Comparison of ENCODE assay signal across 8 cellular contexts in genomic region chr7:1569440-1569832, GRCh38. TPM values are rescaled to one million over a fixed set of nuclear protein-coding genes. Genes with fewer than 3 reads are reported as not detected.
DNase-seq lines count a peak whose midpoint lies in the region; ATAC-seq, FAIRE-seq and TF ChIP-seq lines count a peak whose summit lies in the region.

No MANE protein-coding gene starts in this region.

- H3K4me3 Mint-ChIP-seq in CD4-positive, alpha-beta T cell = peak overlapping the region; percentile 87

- peaks cover 5% of the 10 kb centered on the region for H3K79me2 ChIP-seq in neural cell (replicated peaks; ENCODE audit: insufficient read depth, low read length)

- FAIRE-seq in frontal cortex (lab: Jason Lieb, UNC) = no peak

- H3K9ac ChIP-seq in colonic mucosa (ENCODE audit: low read depth in 2 of 2, low read length in 2 of 2) (peak overlapping the region; percentile 87 to 91), neural cell (ENCODE audit: low read length) (peak overlapping the region; percentile 78)

- TF ChIP-seq RAD21 in neural cell (conservative IDR thresholded peaks at IDR 0.05) = no peak

- CTCF ChIA-PET in CD4-positive, alpha-beta T cell (lab: Charles Lee) = interaction anchor here (0.7 kb wide), 1 partner anchor 409 kb away, joined by 3 read pairs; the partner anchor contains the start of gene ZFAND2A

- intact Hi-C loops in CD4-positive, alpha-beta T cell (cut with DNase I, micrococcal nuclease) = loop anchor here in 1 of 2 experiments (1.0 kb wide), 1 partner anchor 65 kb away; the partner anchor contains the start of gene INTS1
- intact Hi-C loops in colonic mucosa (cut with DNase I) = no loop called here

- no peaks in the 10 kb centered on the region for H3K27me3 ChIP-seq in CD4-positive, alpha-beta T cell (ENCODE audit: control insufficient read depth, insufficient read depth, low read length)
- H3K27me3 ChIP-seq in colonic mucosa = no peaks in the 10 kb centered on the region
- H3K27me3 ChIP-seq in neural cell (ENCODE audit: insufficient read depth, low read depth, low read length) = no peaks in the 10 kb centered on the region

- no peak for DNase-seq in CD4-positive, alpha-beta T cell
- DNase-seq in HT1080 (ENCODE audit: low read depth) (peak; percentile 25), colonic mucosa (peak; percentile 33), A172 (ENCODE audit: low spot score) (no peak), frontal cortex (ENCODE audit: low spot score in 2 of 2) (no peak), DMS 273 treated with DMSO at 0.1 percent for 48 hours (lab: John Stamatoyannopoulos, UW) (no peak), glomerular visceral epithelial cell (ENCODE audit: extremely low spot score) (no peak)

- no peak for TF ChIP-seq CTCF in CD4-positive, alpha-beta T cell (IDR thresholded peaks at IDR 0.05)
- no peak for TF ChIP-seq CTCF in colonic mucosa (IDR thresholded peaks at IDR 0.05)
- no peak for TF ChIP-seq CTCF in neural cell (IDR thresholded peaks at IDR 0.05; ENCODE audit: poor library complexity, severe bottlenecking)

- peaks cover 11% of the 10 kb centered on the region for H3K4me1 ChIP-seq in colonic mucosa

- H4K20me1 ChIP-seq in neural cell (ENCODE audit: insufficient read depth) = no peaks in the 10 kb centered on the region

- H3K4me3 ChIP-seq in colonic mucosa = peak overlapping the region; percentile 77
- H3K4me3 ChIP-seq in neural cell (ENCODE audit: low read length) = peak overlapping the region; percentile 80

- peaks cover 23% of the 10 kb centered on the region for H3K4me1 Mint-ChIP-seq in CD4-positive, alpha-beta T cell (ENCODE audit: low read depth)

- H3K9me3 Mint-ChIP-seq in CD4-positive, alpha-beta T cell = no peaks in the 10 kb centered on the region

- H3K4me2 ChIP-seq in neural cell (ENCODE audit: low read length) = no peak overlapping the region

- no peaks in the 10 kb centered on the region for H3F3A ChIP-seq in neural cell (ENCODE audit: insufficient read depth, low read length, poor library complexity, severe bottlenecking)

- peaks cover 17% of the 10 kb centered on the region for H3K36me3 Mint-ChIP-seq in CD4-positive, alpha-beta T cell (ENCODE audit: low read depth)

- ATAC-seq in CD4-positive, alpha-beta T cell (ENCODE audit: poor library complexity) = no peak

- no peak overlapping the region for H2AFZ ChIP-seq in neural cell (ENCODE audit: low read depth, low read length)

- POLR2A ChIA-PET in CD4-positive, alpha-beta T cell (lab: Charles Lee) = interaction anchor here (1.7 kb wide), 1 partner anchor 785 kb away, joined by 8 read pairs; the partner anchor contains the start of gene EIF3B

- no peaks in the 10 kb centered on the region for H3K36me3 ChIP-seq in colonic mucosa
- H3K36me3 ChIP-seq in neural cell (ENCODE audit: insufficient read depth, low read length) = no peaks in the 10 kb centered on the region

- TF ChIP-seq EP300 in neural cell (conservative IDR thresholded peaks at IDR 0.05; ENCODE audit: poor library complexity, severe bottlenecking) = no peak

- no peaks in the 10 kb centered on the region for H3K9me2 ChIP-seq in neural cell (ENCODE audit: insufficient read depth, low read length)

- H3K9me3 ChIP-seq in CD4-positive, alpha-beta T cell (ENCODE audit: control insufficient read depth, low read length) = no peaks in the 10 kb centered on the region
- H3K9me3 ChIP-seq in colonic mucosa = no peaks in the 10 kb centered on the region
- H3K9me3 ChIP-seq in neural cell (ENCODE audit: low read length) = no peaks in the 10 kb centered on the region

- H3K27ac ChIP-seq in CD4-positive, alpha-beta T cell (ENCODE audit: low read depth, low read length) = peak overlapping the region; percentile 83
- H3K27ac ChIP-seq in colonic mucosa = peak overlapping the region; percentile 96
- peak overlapping the region; percentile 49 for H3K27ac ChIP-seq in neural cell (ENCODE audit: low read length)

- peak overlapping the region; percentile 92 for H3K27ac Mint-ChIP-seq in CD4-positive, alpha-beta T cell

- H3K27me3 Mint-ChIP-seq in CD4-positive, alpha-beta T cell = no peaks in the 10 kb centered on the region

TF ChIP-seq in neural cell, 6 proteins besides CTCF, POLR2A, EP300 and RAD21:
- TF ChIP-seq MXI1 (conservative IDR thresholded peaks at IDR 0.05; ENCODE audit: poor library complexity, severe bottlenecking) (no peak), TAF1 (IDR thresholded peaks at IDR 0.05; ENCODE audit: low read depth) (no peak), POLR2AphosphoS5 (IDR thresholded peaks at IDR 0.05) (no peak), SMC3 (conservative IDR thresholded peaks at IDR 0.05; ENCODE audit: poor library complexity) (no peak), REST (IDR thresholded peaks at IDR 0.05; ENCODE audit: borderline replicate concordance) (no peak), EZH2 (IDR thresholded peaks at IDR 0.05; ENCODE audit: borderline replicate concordance, insufficient read depth, low read length, poor library complexity, severe bottlenecking) (no peak)

RNA-seq across cellular contexts. Expression of gene PSMG3, which starts 0.4 kb away (rescaled TPM):
- total RNA-seq in CD4-positive, alpha-beta T cell = 10 to 100 TPM; 13.3 to 13.8 TPM
- total RNA-seq in HT1080 (2014; rRNA removed; shearing (Covaris generic)) = 72.1 and 97.7 TPM in 2 replicates
- 57.8 and 71.6 TPM in 2 replicates for polyA plus RNA-seq in HT1080 (2015; cell fraction: cytosol; rRNA removed)
- polyA plus RNA-seq in HT1080 (2015; cell fraction: nucleus; rRNA removed) = 47.0 and 55.2 TPM in 2 replicates
- total RNA-seq in colonic mucosa (10 to 100 TPM; 28.7 to 45.8 TPM), frontal cortex (26.1 TPM)
- 50.6 and 54.1 TPM in 2 replicates for polyA plus RNA-seq in neural cell
- 15.6 and 20.9 TPM in 2 replicates for polyA minus RNA-seq in neural cell
- total RNA-seq in A172 (2014; rRNA removed; shearing (Covaris generic)) = 91.0 and 138 TPM in 2 replicates

RNA-seq across cellular contexts. Expression of gene TMEM184A, which starts 13.4 kb away (rescaled TPM):
- under 1 TPM in 1 of 2 experiments, not detected in 1; 0.06 TPM for total RNA-seq in CD4-positive, alpha-beta T cell
- total RNA-seq in HT1080 (2014; rRNA removed; shearing (Covaris generic)) = 1.1 and 1.5 TPM in 2 replicates
- 1.5 and 2.3 TPM in 2 replicates for polyA plus RNA-seq in HT1080 (2015; cell fraction: cytosol; rRNA removed)
- 7.8 and 8.4 TPM in 2 replicates for polyA plus RNA-seq in HT1080 (2015; cell fraction: nucleus; rRNA removed)
- total RNA-seq in colonic mucosa (10 to 100 TPM; 35.8 to 54.3 TPM), frontal cortex (not detected)
- 0.12 TPM in 1 of 2 replicates, not detected in the other for polyA plus RNA-seq in neural cell
- not detected in 2 replicates for polyA minus RNA-seq in neural cell
- total RNA-seq in A172 (2014; rRNA removed; shearing (Covaris generic)) = 2.7 and 3.6 TPM in 2 replicates

RNA-seq across cellular contexts. Expression of gene MAFK, which starts 38.9 kb away (rescaled TPM):
- 10 to 100 TPM; 60.1 to 65.0 TPM for total RNA-seq in CD4-positive, alpha-beta T cell
- 20.9 and 21.9 TPM in 2 replicates for total RNA-seq in HT1080 (2014; rRNA removed; shearing (Covaris generic))
- 26.5 and 30.4 TPM in 2 replicates for polyA plus RNA-seq in HT1080 (2015; cell fraction: cytosol; rRNA removed)
- 92.4 and 92.7 TPM in 2 replicates for polyA plus RNA-seq in HT1080 (2015; cell fraction: nucleus; rRNA removed)
- total RNA-seq in colonic mucosa (10 to 100 TPM; 30.7 to 42.4 TPM), frontal cortex (8.2 TPM)
- polyA plus RNA-seq in neural cell = 12.6 and 16.4 TPM in 2 replicates
- polyA minus RNA-seq in neural cell = 9.1 and 12.9 TPM in 2 replicates
- total RNA-seq in A172 (2014; rRNA removed; shearing (Covaris generic)) = 49.6 and 54.3 TPM in 2 replicates

Comparison
In these comparisons a context has a peak if more than half of its experiments do, and no peak if none do; other contexts are left out.
1. DNase-seq: peak in HT1080 (single experiment) and colonic mucosa (single experiment); none in CD4-positive, alpha-beta T cell (0 of 10), A172 (single experiment), frontal cortex (0 of 2), DMS 273 treated with DMSO at 0.1 percent for 48 hours (single experiment) and glomerular visceral epithelial cell (single experiment).
2. Peak in every context shown above with its lines, with median percentiles within 50 percentile points of each other: H3K27ac ChIP-seq.